1 cellular context compared by ENCODE assay signal in the genomic region with DNA sequence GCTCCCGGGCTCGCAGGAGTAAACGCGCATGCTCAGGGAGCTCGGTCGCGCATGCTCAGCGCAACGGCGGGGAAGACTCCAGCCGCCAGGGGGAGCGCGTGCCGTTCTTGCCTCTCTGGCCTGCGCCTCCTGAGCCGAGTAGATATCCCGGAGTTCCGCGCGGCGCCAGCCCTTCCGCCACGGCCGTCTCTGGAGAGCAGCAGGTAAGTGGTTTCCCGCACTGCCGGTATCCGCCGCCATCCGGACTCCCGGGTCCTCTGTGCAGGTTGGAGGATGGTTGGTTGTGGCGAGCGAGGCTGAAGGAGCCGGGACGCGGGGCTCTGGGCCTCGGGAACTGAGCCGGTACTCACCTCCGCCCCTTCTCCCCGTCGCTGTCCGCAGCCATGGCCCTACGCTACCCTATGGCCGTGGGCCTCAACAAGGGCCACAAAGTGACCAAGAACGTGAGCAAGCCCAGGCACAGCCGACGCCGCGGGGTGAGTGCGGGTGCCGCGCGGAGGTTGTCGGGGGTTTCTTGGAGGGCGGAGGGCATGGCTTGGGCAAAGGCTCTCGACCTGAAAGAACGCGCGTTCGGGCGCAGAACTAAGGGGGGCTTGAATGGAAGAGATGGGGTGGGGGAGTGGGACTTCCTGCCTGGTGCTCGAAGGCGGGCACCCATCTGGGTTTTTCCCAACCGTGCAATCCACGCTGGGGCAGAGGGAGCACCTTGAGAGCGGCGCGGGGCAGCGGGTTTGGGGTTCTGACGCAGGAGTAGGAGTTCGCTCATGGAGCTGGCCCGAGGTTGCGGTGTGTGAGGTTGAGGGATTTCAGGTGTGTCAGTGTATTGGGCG.
A peak's percentile ranks its signal among the peaks of the same experiment; 100 is the strongest.
TF ChIP-seq lines count a peak whose summit lies in the region.

A gene (plus strand): TSS at position 171 of the 830 bp plus-strand sequence. CDS start 213 bp downstream, at position 384.

TF ChIP-seq in HepG2, 621 proteins besides CTCF, POLR2A, EP300 and RAD21 (continued from another document and continues in another):
- TF ChIP-seq, protein P1, sequence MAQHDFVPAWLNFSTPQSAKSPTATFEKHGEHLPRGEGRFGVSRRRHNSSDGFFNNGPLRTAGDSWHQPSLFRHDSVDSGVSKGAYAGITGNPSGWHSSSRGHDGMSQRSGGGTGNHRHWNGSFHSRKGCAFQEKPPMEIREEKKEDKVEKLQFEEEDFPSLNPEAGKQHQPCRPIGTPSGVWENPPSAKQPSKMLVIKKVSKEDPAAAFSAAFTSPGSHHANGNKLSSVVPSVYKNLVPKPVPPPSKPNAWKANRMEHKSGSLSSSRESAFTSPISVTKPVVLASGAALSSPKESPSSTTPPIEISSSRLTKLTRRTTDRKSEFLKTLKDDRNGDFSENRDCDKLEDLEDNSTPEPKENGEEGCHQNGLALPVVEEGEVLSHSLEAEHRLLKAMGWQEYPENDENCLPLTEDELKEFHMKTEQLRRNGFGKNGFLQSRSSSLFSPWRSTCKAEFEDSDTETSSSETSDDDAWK (CRISPR knock-in tag; IDR thresholded peaks at IDR 0.05): no peak
- TF ChIP-seq, protein P2, sequence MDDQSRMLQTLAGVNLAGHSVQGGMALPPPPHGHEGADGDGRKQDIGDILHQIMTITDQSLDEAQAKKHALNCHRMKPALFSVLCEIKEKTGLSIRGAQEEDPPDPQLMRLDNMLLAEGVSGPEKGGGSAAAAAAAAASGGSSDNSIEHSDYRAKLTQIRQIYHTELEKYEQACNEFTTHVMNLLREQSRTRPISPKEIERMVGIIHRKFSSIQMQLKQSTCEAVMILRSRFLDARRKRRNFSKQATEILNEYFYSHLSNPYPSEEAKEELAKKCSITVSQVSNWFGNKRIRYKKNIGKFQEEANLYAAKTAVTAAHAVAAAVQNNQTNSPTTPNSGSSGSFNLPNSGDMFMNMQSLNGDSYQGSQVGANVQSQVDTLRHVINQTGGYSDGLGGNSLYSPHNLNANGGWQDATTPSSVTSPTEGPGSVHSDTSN (CRISPR knock-in tag; IDR thresholded peaks at IDR 0.05; ENCODE audit: borderline replicate concordance): no peak
- TF ChIP-seq ZZZ3 (CRISPR knock-in tag; IDR thresholded peaks at IDR 0.05; ENCODE audit: borderline replicate concordance) (peak; percentile 98; the same call in 1 of the 2 replicates), ZNF616 (CRISPR knock-in tag; IDR thresholded peaks at IDR 0.05; ENCODE audit: low read depth) (peak; percentile 91), JDP2 (CRISPR knock-in tag; IDR thresholded peaks at IDR 0.05; ENCODE audit: borderline replicate concordance) (no peak; the same call in 1 of the 2 replicates), PHF20 (CRISPR knock-in tag; IDR thresholded peaks at IDR 0.05) (peak; percentile 83), FOSL2 (CRISPR knock-in tag; IDR thresholded peaks at IDR 0.05) (peak; percentile 11; the same call in 1 of the 2 replicates), IRF2 (CRISPR knock-in tag; IDR thresholded peaks at IDR 0.05) (peak; percentile 93), ZNF816 (CRISPR knock-in tag; IDR thresholded peaks at IDR 0.05; ENCODE audit: borderline replicate concordance) (peak; percentile 95), ZBTB21 (CRISPR knock-in tag; IDR thresholded peaks at IDR 0.05) (0 out of 2 replicates have a peak, but pooled peaks have one; percentile 30), CBX5 (CRISPR knock-in tag; IDR thresholded peaks at IDR 0.05; ENCODE audit: borderline replicate concordance) (peak; percentile 61; the same call in 1 of the 2 replicates), MIER3 (CRISPR knock-in tag; IDR thresholded peaks at IDR 0.05; ENCODE audit: borderline replicate concordance) (peak; percentile 90), GLI4 (CRISPR knock-in tag; IDR thresholded peaks at IDR 0.05; ENCODE audit: borderline replicate concordance) (peak; percentile 79; the same call in 1 of the 2 replicates), U2AF1 (optimal IDR thresholded peaks at IDR 0.05; ENCODE audit: low read depth, low read length) (peak; percentile 85), ZBTB20 (CRISPR knock-in tag; IDR thresholded peaks at IDR 0.05; ENCODE audit: borderline replicate concordance, low read depth) (peak; percentile 22; the same call in 1 of the 2 replicates), TBX3 (IDR thresholded peaks at IDR 0.05; ENCODE audit: borderline replicate concordance) (no peak), ZNF615 (CRISPR knock-in tag; IDR thresholded peaks at IDR 0.05; ENCODE audit: borderline replicate concordance) (no peak), U2AF2 (IDR thresholded peaks at IDR 0.05; ENCODE audit: low read depth, low read length) (no peak), PRMT3 (CRISPR knock-in tag; IDR thresholded peaks at IDR 0.05; ENCODE audit: borderline replicate concordance, low read depth) (0 out of 2 replicates have a peak, but pooled peaks have one; percentile 43), ZNF792 (CRISPR knock-in tag; IDR thresholded peaks at IDR 0.05) (peak; percentile 68), SETDB1 (CRISPR knock-in tag; IDR thresholded peaks at IDR 0.05; ENCODE audit: borderline replicate concordance) (no peak), JUN (CRISPR knock-in tag; IDR thresholded peaks at IDR 0.05) (peak; percentile 72; the same call in 1 of the 2 replicates), HMGA1 (CRISPR knock-in tag; conservative IDR thresholded peaks at IDR 0.05) (no peak), HOXA5 (CRISPR knock-in tag; IDR thresholded peaks at IDR 0.05) (peak; percentile 93), NONO (IDR thresholded peaks at IDR 0.05) (no peak), NONO (CRISPR knock-in tag; conservative IDR thresholded peaks at IDR 0.05) (peak; percentile 86), ATAD3A (CRISPR knock-in tag; IDR thresholded peaks at IDR 0.05) (no peak), MYNN (CRISPR knock-in tag; IDR thresholded peaks at IDR 0.05; ENCODE audit: low read depth) (no peak), HDAC1 (CRISPR knock-in tag; IDR thresholded peaks at IDR 0.05) (peak; percentile 89), ETV6 (CRISPR knock-in tag; conservative IDR thresholded peaks at IDR 0.05) (no peak; the same call in 1 of the 2 replicates), SIX1 (CRISPR knock-in tag; IDR thresholded peaks at IDR 0.05; ENCODE audit: borderline replicate concordance) (peak; percentile 32; the same call in 1 of the 2 replicates), ZNF550 (CRISPR knock-in tag; IDR thresholded peaks at IDR 0.05; ENCODE audit: borderline replicate concordance) (peak; percentile 67; the same call in 1 of the 2 replicates), ZNF773 (CRISPR knock-in tag; IDR thresholded peaks at IDR 0.05; ENCODE audit: borderline replicate concordance) (0 out of 2 replicates have a peak, but pooled peaks have one; percentile 64), HMG20B (CRISPR knock-in tag; conservative IDR thresholded peaks at IDR 0.05) (no peak), ZMAT3 (CRISPR knock-in tag; conservative IDR thresholded peaks at IDR 0.05) (peak; percentile 50; the same call in 1 of the 2 replicates), MAFK (conservative IDR thresholded peaks at IDR 0.05 in 1 of 2, IDR thresholded peaks at IDR 0.05 in 1 of 2; ENCODE audit: low read length in 2 of 2) (no peak), SRF (IDR thresholded peaks at IDR 0.05; ENCODE audit: low read depth, low read length) (no peak), ZEB1 (IDR thresholded peaks at IDR 0.05; ENCODE audit: insufficient replicate concordance, low read depth) (peak; percentile 65), NR1H2 (CRISPR knock-in tag; IDR thresholded peaks at IDR 0.05; ENCODE audit: borderline replicate concordance, low read depth) (peak; percentile 89; the same call in 1 of the 2 replicates), PAX8 (CRISPR knock-in tag; IDR thresholded peaks at IDR 0.05; ENCODE audit: borderline replicate concordance) (0 out of 2 replicates have a peak, but pooled peaks have one; percentile 41), ZNF180 (CRISPR knock-in tag; IDR thresholded peaks at IDR 0.05; ENCODE audit: borderline replicate concordance, low read depth) (peak; percentile 46; the same call in 1 of the 2 replicates)
- TF ChIP-seq, protein P3, sequence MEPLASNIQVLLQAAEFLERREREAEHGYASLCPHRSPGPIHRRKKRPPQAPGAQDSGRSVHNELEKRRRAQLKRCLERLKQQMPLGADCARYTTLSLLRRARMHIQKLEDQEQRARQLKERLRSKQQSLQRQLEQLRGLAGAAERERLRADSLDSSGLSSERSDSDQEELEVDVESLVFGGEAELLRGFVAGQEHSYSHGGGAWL (CRISPR knock-in tag; IDR thresholded peaks at IDR 0.05): peak; percentile 70; the same call in 1 of the 2 replicates
- TF ChIP-seq, protein P4, sequence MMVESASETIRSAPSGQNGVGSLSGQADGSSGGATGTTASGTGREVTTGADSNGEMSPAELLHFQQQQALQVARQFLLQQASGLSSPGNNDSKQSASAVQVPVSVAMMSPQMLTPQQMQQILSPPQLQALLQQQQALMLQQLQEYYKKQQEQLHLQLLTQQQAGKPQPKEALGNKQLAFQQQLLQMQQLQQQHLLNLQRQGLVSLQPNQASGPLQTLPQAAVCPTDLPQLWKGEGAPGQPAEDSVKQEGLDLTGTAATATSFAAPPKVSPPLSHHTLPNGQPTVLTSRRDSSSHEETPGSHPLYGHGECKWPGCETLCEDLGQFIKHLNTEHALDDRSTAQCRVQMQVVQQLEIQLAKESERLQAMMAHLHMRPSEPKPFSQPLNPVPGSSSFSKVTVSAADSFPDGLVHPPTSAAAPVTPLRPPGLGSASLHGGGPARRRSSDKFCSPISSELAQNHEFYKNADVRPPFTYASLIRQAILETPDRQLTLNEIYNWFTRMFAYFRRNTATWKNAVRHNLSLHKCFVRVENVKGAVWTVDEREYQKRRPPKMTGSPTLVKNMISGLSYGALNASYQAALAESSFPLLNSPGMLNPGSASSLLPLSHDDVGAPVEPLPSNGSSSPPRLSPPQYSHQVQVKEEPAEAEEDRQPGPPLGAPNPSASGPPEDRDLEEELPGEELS (CRISPR knock-in tag; IDR thresholded peaks at IDR 0.05): peak; percentile 54
- TF ChIP-seq, protein P5, sequence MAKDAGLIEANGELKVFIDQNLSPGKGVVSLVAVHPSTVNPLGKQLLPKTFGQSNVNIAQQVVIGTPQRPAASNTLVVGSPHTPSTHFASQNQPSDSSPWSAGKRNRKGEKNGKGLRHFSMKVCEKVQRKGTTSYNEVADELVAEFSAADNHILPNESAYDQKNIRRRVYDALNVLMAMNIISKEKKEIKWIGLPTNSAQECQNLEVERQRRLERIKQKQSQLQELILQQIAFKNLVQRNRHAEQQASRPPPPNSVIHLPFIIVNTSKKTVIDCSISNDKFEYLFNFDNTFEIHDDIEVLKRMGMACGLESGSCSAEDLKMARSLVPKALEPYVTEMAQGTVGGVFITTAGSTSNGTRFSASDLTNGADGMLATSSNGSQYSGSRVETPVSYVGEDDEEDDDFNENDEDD (CRISPR knock-in tag; IDR thresholded peaks at IDR 0.05; ENCODE audit: borderline replicate concordance): peak; percentile 61; the same call in 1 of the 2 replicates
- TF ChIP-seq, protein P6, sequence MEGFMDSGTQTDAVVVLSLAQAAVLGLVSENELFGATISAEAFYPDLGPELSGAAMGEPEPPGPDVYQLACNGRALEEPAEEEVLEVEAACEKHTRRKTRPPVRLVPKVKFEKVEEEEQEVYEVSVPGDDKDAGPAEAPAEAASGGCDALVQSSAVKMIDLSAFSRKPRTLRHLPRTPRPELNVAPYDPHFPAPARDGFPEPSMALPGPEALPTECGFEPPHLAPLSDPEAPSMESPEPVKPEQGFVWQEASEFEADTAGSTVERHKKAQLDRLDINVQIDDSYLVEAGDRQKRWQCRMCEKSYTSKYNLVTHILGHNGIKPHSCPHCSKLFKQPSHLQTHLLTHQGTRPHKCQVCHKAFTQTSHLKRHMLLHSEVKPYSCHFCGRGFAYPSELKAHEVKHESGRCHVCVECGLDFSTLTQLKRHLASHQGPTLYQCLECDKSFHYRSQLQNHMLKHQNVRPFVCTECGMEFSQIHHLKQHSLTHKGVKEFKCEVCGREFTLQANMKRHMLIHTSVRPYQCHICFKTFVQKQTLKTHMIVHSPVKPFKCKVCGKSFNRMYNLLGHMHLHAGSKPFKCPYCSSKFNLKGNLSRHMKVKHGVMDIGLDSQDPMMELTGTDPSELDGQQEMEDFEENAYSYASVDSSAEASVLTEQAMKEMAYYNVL (CRISPR knock-in tag; IDR thresholded peaks at IDR 0.05; ENCODE audit: borderline replicate concordance): no peak; the same call in 1 of the 2 replicates
- TF ChIP-seq, protein P7, sequence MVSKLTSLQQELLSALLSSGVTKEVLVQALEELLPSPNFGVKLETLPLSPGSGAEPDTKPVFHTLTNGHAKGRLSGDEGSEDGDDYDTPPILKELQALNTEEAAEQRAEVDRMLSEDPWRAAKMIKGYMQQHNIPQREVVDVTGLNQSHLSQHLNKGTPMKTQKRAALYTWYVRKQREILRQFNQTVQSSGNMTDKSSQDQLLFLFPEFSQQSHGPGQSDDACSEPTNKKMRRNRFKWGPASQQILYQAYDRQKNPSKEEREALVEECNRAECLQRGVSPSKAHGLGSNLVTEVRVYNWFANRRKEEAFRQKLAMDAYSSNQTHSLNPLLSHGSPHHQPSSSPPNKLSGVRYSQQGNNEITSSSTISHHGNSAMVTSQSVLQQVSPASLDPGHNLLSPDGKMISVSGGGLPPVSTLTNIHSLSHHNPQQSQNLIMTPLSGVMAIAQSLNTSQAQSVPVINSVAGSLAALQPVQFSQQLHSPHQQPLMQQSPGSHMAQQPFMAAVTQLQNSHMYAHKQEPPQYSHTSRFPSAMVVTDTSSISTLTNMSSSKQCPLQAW (CRISPR knock-in tag; IDR thresholded peaks at IDR 0.05): peak; percentile 79; the same call in 1 of the 2 replicates
- TF ChIP-seq, protein P8, sequence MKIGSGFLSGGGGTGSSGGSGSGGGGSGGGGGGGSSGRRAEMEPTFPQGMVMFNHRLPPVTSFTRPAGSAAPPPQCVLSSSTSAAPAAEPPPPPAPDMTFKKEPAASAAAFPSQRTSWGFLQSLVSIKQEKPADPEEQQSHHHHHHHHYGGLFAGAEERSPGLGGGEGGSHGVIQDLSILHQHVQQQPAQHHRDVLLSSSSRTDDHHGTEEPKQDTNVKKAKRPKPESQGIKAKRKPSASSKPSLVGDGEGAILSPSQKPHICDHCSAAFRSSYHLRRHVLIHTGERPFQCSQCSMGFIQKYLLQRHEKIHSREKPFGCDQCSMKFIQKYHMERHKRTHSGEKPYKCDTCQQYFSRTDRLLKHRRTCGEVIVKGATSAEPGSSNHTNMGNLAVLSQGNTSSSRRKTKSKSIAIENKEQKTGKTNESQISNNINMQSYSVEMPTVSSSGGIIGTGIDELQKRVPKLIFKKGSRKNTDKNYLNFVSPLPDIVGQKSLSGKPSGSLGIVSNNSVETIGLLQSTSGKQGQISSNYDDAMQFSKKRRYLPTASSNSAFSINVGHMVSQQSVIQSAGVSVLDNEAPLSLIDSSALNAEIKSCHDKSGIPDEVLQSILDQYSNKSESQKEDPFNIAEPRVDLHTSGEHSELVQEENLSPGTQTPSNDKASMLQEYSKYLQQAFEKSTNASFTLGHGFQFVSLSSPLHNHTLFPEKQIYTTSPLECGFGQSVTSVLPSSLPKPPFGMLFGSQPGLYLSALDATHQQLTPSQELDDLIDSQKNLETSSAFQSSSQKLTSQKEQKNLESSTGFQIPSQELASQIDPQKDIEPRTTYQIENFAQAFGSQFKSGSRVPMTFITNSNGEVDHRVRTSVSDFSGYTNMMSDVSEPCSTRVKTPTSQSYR (CRISPR knock-in tag; IDR thresholded peaks at IDR 0.05; ENCODE audit: borderline replicate concordance): no peak
- TF ChIP-seq, protein P9, sequence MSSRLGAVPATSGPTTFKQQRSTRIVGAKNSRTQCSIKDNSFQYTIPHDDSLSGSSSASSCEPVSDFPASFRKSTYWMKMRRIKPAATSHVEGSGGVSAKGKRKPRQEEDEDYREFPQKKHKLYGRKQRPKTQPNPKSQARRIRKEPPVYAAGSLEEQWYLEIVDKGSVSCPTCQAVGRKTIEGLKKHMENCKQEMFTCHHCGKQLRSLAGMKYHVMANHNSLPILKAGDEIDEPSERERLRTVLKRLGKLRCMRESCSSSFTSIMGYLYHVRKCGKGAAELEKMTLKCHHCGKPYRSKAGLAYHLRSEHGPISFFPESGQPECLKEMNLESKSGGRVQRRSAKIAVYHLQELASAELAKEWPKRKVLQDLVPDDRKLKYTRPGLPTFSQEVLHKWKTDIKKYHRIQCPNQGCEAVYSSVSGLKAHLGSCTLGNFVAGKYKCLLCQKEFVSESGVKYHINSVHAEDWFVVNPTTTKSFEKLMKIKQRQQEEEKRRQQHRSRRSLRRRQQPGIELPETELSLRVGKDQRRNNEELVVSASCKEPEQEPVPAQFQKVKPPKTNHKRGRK (CRISPR knock-in tag; IDR thresholded peaks at IDR 0.05): no peak
